In genomic region chr14:68084256-68084655, GRCh38 we compare ENCODE assay signal across 11 cellular contexts.
DNase-seq lines count a peak whose midpoint lies in the region; ATAC-seq and TF ChIP-seq lines count a peak whose summit lies in the region.
"Had no signal": no experiment of that assay in that cellular context is flagged by ENCODE, and none has a peak within 500 bp of the region (broad histone marks: within the 10 kb centered on the region; RNA-seq: fewer than 3 reads in every experiment).

No MANE protein-coding gene starts in this region.

- no peaks in the 10 kb centered on the region for H3K36me3 ChIP-seq in GM06990 (ENCODE audit: control insufficient read depth, insufficient read depth, low read length)
- no peaks in the 10 kb centered on the region for H3K36me3 ChIP-seq in Karpas-422 (ENCODE audit: insufficient read depth, low read length)
- H3K36me3 ChIP-seq in H7 (replicated peaks; ENCODE audit: control insufficient read depth, insufficient read depth, low read length), result no peaks in the 10 kb centered on the region
- H3K36me3 ChIP-seq: heart right ventricle had no signal

- H3K36me3 Mint-ChIP-seq in chondrocyte (ENCODE audit: low read depth), result no peaks in the 10 kb centered on the region
- no peaks in the 10 kb centered on the region for H3K36me3 Mint-ChIP-seq in mesothelial cell of epicardium

- H4K20me1 ChIP-seq in Karpas-422 (ENCODE audit: insufficient read depth, low read depth, low read length), result peaks cover 34% of the 10 kb centered on the region

- H3K4me1 Mint-ChIP-seq in chondrocyte (ENCODE audit: low read depth) (peaks cover 11% of the 10 kb centered on the region), mesothelial cell of epicardium (peaks cover 48% of the 10 kb centered on the region)

- no peaks in the 10 kb centered on the region for H3K79me2 ChIP-seq in Karpas-422 (ENCODE audit: low read length)

- no peaks in the 10 kb centered on the region for H3K9me3 ChIP-seq in Karpas-422 (ENCODE audit: low read length)
- H3K9me3 ChIP-seq: heart right ventricle had no signal

- H3K9me3 Mint-ChIP-seq in chondrocyte (ENCODE audit: low read depth) (no peaks in the 10 kb centered on the region), mesothelial cell of epicardium (no peaks in the 10 kb centered on the region)

- H3K27me3 ChIP-seq in GM06990 (replicated peaks; ENCODE audit: control insufficient read depth, insufficient read depth, low read length), result no peaks in the 10 kb centered on the region
- no peaks in the 10 kb centered on the region for H3K27me3 ChIP-seq in Karpas-422 (ENCODE audit: low read length)
- no peaks in the 10 kb centered on the region for H3K27me3 ChIP-seq in H7 (ENCODE audit: control insufficient read depth, insufficient read depth, low read length)
- H3K27me3 ChIP-seq: heart right ventricle had no signal

- H3K9me2 ChIP-seq in Karpas-422 (replicated peaks; ENCODE audit: insufficient read depth, low read length), result no peaks in the 10 kb centered on the region

- H3K4me2 ChIP-seq in Karpas-422 (ENCODE audit: low read depth, low read length, poor library complexity, severe bottlenecking), result no peak overlapping the region

- H3K4me3 Mint-ChIP-seq in chondrocyte (ENCODE audit: unreplicated experiment), result no peak overlapping the region
- H3K4me3 Mint-ChIP-seq in mesothelial cell of epicardium, result no peak overlapping the region

- H3K4me3 ChIP-seq in GM06990 (replicated peaks; ENCODE audit: low read depth, low read length) (no peak overlapping the region), Karpas-422 (ENCODE audit: low read length) (no peak overlapping the region), H7 (ENCODE audit: insufficient read depth, low read depth, low read length) (no peak overlapping the region)
- H3K4me3 ChIP-seq: heart right ventricle had no signal

- DNase-seq in GM06990 (ENCODE audit: extremely low read depth, insufficient read length), result no peak
- DNase-seq in NCI-H1092 treated with DMSO at 0.1 percent for 48 hours (lab: John Stamatoyannopoulos, UW), result peak; percentile 59
- DNase-seq in chondrocyte (ENCODE audit: low spot score), result no peak
- no peak for DNase-seq in mesothelial cell of epicardium (ENCODE audit: low spot score in 2 of 2, unreplicated experiment in 2 of 2)
- DNase-seq in Karpas-422, result no peak
- no peak for DNase-seq in H7
- no peak for DNase-seq in occipital lobe (lab: John Stamatoyannopoulos, UW)
- DNase-seq: DMS79 treated with DMSO at 0.1 percent for 48 hours, heart right ventricle had no signal

- no peaks in the 10 kb centered on the region for H3K27me3 Mint-ChIP-seq in chondrocyte (ENCODE audit: low read depth)
- no peaks in the 10 kb centered on the region for H3K27me3 Mint-ChIP-seq in mesothelial cell of epicardium (ENCODE audit: low read depth)

- no peak overlapping the region for H3K9ac ChIP-seq in Karpas-422 (ENCODE audit: low read length)

- no peak overlapping the region for H3K27ac Mint-ChIP-seq in chondrocyte (ENCODE audit: unreplicated experiment)
- peak overlapping the region; percentile 88 for H3K27ac Mint-ChIP-seq in mesothelial cell of epicardium

- H3K27ac ChIP-seq in Karpas-422 (ENCODE audit: low read length), result no peak overlapping the region
- H3K27ac ChIP-seq: heart right ventricle had no signal

- TF ChIP-seq CTCF in GM06990 (IDR thresholded peaks at IDR 0.05; ENCODE audit: insufficient read depth, low read length, poor library complexity, severe bottlenecking) (peak; percentile 32), chondrocyte (IDR thresholded peaks at IDR 0.05) (peak; percentile 68), mesothelial cell of epicardium (IDR thresholded peaks at IDR 0.05; ENCODE audit: unreplicated experiment) (no peak)

- peaks cover 17% of the 10 kb centered on the region for H3K4me1 ChIP-seq in Karpas-422 (ENCODE audit: low read length)

- no peak overlapping the region for H2AFZ ChIP-seq in Karpas-422 (ENCODE audit: low read length)

- no peak for ATAC-seq in HG03280 (IDR thresholded peaks at IDR 0.05; ENCODE audit: unreplicated experiment)
- ATAC-seq: activated CD4-positive, CD25-positive, alpha-beta regulatory T cell treated with anti-CD3 and anti-CD28 coated beads, Interleukin-2, amount 50 U/mL, for 24 hours; heart right ventricle had no signal
